In the genomic region with DNA sequence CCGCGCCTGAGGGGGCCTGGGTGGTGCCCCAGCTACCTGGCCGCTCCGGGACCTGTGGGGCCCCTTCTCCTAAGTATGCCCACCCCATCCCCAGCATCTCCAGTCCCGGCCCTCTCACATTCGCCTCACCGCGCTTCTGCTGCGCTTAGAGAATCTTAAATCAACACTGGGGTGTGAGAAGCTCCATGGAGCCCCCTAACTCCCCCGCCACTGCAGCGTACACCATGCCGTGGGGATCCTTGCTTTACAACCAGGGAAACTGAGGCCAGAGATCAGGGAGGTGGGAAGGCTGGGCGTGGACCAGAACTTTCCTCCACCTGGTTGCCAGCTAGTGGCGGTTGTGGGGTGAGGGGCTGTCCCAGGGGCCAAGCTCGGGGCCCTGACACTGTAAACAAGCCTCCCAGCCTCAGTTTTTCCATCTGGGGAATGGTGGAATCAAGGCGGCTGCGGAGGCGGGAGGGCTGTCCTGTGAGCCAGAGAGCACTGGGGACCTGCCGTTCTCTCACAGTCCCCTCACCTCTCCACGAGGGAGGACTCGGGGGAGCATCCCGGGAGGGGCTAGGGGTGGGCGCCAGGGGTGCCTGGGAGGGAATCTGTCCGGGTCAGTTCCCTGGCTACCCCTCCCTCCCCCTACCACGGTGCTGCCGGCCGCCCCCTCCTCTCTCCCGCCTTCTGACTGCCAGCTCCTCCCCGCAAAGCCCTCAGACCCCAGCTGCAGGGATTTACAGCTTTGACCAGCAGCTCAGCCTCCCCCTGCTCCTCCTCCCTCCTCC, we compare ENCODE assay signal across 8 cellular contexts.
DNase-seq lines count a peak whose midpoint lies in the region; ATAC-seq and TF ChIP-seq lines count a peak whose summit lies in the region.

No MANE protein-coding gene starts in this region.

- H3K9me3 ChIP-seq in cardiac muscle cell (ENCODE audit: low read depth) = no peaks in the 10 kb centered on the region

- H3K36me3 ChIP-seq in cardiac muscle cell = no peaks in the 10 kb centered on the region

- peaks cover 35% of the 10 kb centered on the region for H3K4me1 ChIP-seq in cardiac muscle cell (ENCODE audit: low read depth)

- H3K36me3 Mint-ChIP-seq in activated CD4-positive, alpha-beta T cell treated with anti-CD3 and anti-CD28 coated beads, Interleukin-2, amount 10 ng/mL, durations not matched to agents 24 days and 14 days (ENCODE audit: low read depth) = no peaks in the 10 kb centered on the region

- peak; percentile 7 for ATAC-seq in GM19397 (IDR thresholded peaks at IDR 0.05; ENCODE audit: unreplicated experiment)
- no peak for ATAC-seq in GM21528 (IDR thresholded peaks at IDR 0.05; ENCODE audit: low FRiP score, unreplicated experiment)
- no peak for ATAC-seq in HG02970 (IDR thresholded peaks at IDR 0.05; ENCODE audit: low FRiP score, unreplicated experiment)

- H3K9me3 Mint-ChIP-seq in activated CD4-positive, alpha-beta T cell treated with anti-CD3 and anti-CD28 coated beads, Interleukin-2, amount 10 ng/mL, durations not matched to agents 24 days and 14 days = peaks cover 13% of the 10 kb centered on the region

- H3K4me1 Mint-ChIP-seq in activated CD4-positive, alpha-beta T cell treated with anti-CD3 and anti-CD28 coated beads, Interleukin-2, amount 10 ng/mL, durations not matched to agents 24 days and 14 days = peaks cover 36% of the 10 kb centered on the region

- DNase-seq in activated CD4-positive, alpha-beta T cell treated with anti-CD3 and anti-CD28 coated beads, Interleukin-2, amount 10 ng/mL, durations not matched to agents 24 days and 14 days = peak; percentile 78
- DNase-seq in cardiac muscle cell (ENCODE audit: low read depth in 1 of 2, low spot score in 1 of 2) (no peak), GM19238 (ENCODE audit: insufficient read length, low spot score) (no peak), T1000 (lab: John Stamatoyannopoulos, UW) (no peak)
- DNase-seq in stimulated activated CD4-positive, alpha-beta T cell treated with anti-CD3 and anti-CD28 coated beads, Interleukin-12 subunit alpha, Interleukin-12 subunit beta, amount 100 ng/mL, for 4 hours = peak; percentile 34

- H3K27me3 ChIP-seq in cardiac muscle cell = no peaks in the 10 kb centered on the region

- peak overlapping the region; percentile 83 for H3K4me3 Mint-ChIP-seq in activated CD4-positive, alpha-beta T cell treated with anti-CD3 and anti-CD28 coated beads, Interleukin-2, amount 10 ng/mL, durations not matched to agents 24 days and 14 days

- peak overlapping the region; percentile 69 for H3K27ac ChIP-seq in cardiac muscle cell

- H3K27ac Mint-ChIP-seq in activated CD4-positive, alpha-beta T cell treated with anti-CD3 and anti-CD28 coated beads, Interleukin-2, amount 10 ng/mL, durations not matched to agents 24 days and 14 days = peak overlapping the region; percentile 93

- TF ChIP-seq CTCF in cardiac muscle cell (IDR thresholded peaks at IDR 0.05; ENCODE audit: low read depth, low read length) = no peak

- intact Hi-C loops in activated CD4-positive, alpha-beta T cell treated with anti-CD3 and anti-CD28 coated beads, Interleukin-2, amount 10 ng/mL, durations not matched to agents 24 days and 14 days (cut with micrococcal nuclease) = loop anchor here (1.0 to 2.0 kb wide), 5 partner anchors 23 to 282 kb away; no protein-coding TSS in a partner anchor

- no peak overlapping the region for H3K4me3 ChIP-seq in cardiac muscle cell

- H3K27me3 Mint-ChIP-seq in activated CD4-positive, alpha-beta T cell treated with anti-CD3 and anti-CD28 coated beads, Interleukin-2, amount 10 ng/mL, durations not matched to agents 24 days and 14 days = no peaks in the 10 kb centered on the region

Comparison
In these comparisons a context has a peak if more than half of its experiments do, and no peak if none do; other contexts are left out.
1. DNase-seq: peak in activated CD4-positive, alpha-beta T cell treated with anti-CD3 and anti-CD28 coated beads, Interleukin-2, amount 10 ng/mL, durations not matched to agents 24 days and 14 days (single experiment) and stimulated activated CD4-positive, alpha-beta T cell treated with anti-CD3 and anti-CD28 coated beads, Interleukin-12 subunit alpha, Interleukin-12 subunit beta, amount 100 ng/mL, for 4 hours (single experiment); none in cardiac muscle cell (0 of 2), GM19238 (single experiment) and T1000 (single experiment).